In the genomic region with DNA sequence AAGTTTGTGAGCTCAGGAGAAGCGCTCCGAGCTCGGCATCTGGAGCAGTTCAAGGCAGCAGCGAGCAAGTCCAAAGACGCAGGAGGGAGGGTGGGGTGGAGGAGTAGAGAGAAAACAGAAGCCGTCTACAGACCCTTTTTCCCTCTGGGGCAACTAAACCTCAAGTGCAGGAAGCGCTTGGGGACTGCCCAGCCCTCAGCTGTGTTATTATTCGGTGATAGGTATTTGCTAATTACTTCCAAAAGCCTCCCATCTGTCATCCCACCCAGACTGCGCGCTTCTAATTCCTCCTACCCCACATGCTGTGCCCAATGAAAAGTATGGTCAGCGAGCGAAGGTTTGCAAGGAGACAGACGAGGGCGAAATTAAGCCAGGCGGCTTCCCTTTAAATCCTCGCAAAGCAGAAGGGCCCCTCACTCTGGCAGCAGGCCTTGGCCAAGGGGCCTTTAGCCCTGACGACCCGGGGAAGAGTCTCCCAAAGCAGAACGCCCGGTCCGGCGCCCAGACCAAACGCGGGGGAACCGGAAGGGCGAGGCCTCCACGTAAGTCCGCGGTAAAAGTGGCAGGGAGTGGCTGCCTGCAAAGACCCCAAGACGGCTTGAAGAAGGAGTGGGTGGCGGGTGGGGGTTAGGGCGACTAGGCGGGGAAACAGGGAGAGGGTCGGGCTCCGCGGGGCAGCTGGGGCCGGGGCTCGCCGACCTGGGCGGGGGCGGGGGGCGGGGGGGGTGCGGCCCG, we compare ENCODE assay signal across 7 cellular contexts. TPM values are rescaled to one million over a fixed set of nuclear protein-coding genes. Genes with fewer than 3 reads are reported as not detected.
A peak's percentile ranks its signal among the peaks of the same experiment; 100 is the strongest.
DNase-seq lines count a peak whose midpoint lies in the region; ATAC-seq and TF ChIP-seq lines count a peak whose summit lies in the region.

No MANE protein-coding gene starts in this region.

- H3K27ac ChIP-seq in VCaP (peak overlapping the region; percentile 98), psoas muscle (peak overlapping the region; percentile 77)

- H3K36me3 ChIP-seq in psoas muscle (ENCODE audit: insufficient read depth in 1 of 2, low read depth in 1 of 2) = no peaks in the 10 kb centered on the region

- TF ChIP-seq CTCF in HFF-Myc (IDR thresholded peaks at IDR 0.05; ENCODE audit: low read depth, low read length, missing control alignments) = no peak
- TF ChIP-seq CTCF in VCaP (conservative IDR thresholded peaks at IDR 0.05) = no peak
- TF ChIP-seq CTCF in psoas muscle (IDR thresholded peaks at IDR 0.05) = no peak

- no peak for DNase-seq in HFF-Myc (ENCODE audit: extremely low read depth, low read depth)
- peak; percentile 68 for DNase-seq in Right ventricle myocardium superior
- peak; percentile 49 to 66 for DNase-seq in psoas muscle
- DNase-seq in stimulated activated naive CD4-positive, alpha-beta T cell treated with Interleukin-2 at 50 U/mL for 16 hours (lab: John Stamatoyannopoulos, UW) = no peak

- intact Hi-C loops in Right ventricle myocardium superior (cut with DNase I) = loop anchor here (5.0 kb wide), 1 partner anchor 33 kb away; no protein-coding TSS in a partner anchor
- intact Hi-C loops in psoas muscle (cut with DNase I) = loop anchor here (1.0 to 10.0 kb wide), 3 partner anchors 33 to 265 kb away; no protein-coding TSS in a partner anchor

- H3K27me3 ChIP-seq in psoas muscle (ENCODE audit: insufficient read depth in 3 of 3, low read length in 2 of 3) = no peaks in the 10 kb centered on the region

- 21 to 42% (median 29%) methylated on average over 29 to 44 of the region's 44 CpGs for WGBS in psoas muscle, 3 donors

- H3K9me3 ChIP-seq in psoas muscle = no peaks in the 10 kb centered on the region

- H3K4me1 ChIP-seq in psoas muscle = peaks cover 16% of the 10 kb centered on the region

- H3K4me3 ChIP-seq in HFF-Myc (replicated peaks; ENCODE audit: low read depth, low read length) (peak overlapping the region; percentile 86), psoas muscle (peak overlapping the region; percentile 79)

- ATAC-seq in Right ventricle myocardium superior (ENCODE audit: poor library complexity) = peak; percentile 5
- ATAC-seq in psoas muscle = peak in 1 of 4 donors; percentile 5
- ATAC-seq in HG03342 (IDR thresholded peaks at IDR 0.05; ENCODE audit: unreplicated experiment) = no peak
- no peak for ATAC-seq in HG02840 (IDR thresholded peaks at IDR 0.05; ENCODE audit: low FRiP score, unreplicated experiment)

RNA-seq across cellular contexts. Expression of gene CD9, which starts 0.5 kb away (rescaled TPM):
- total RNA-seq in Right ventricle myocardium superior (51.9 TPM), psoas muscle (10 to 100 TPM; 23.0 to 40.2 (median 30.6) TPM)
- 10 to 100 TPM; 26.1 to 90.9 (median 45.4) TPM for polyA plus RNA-seq in psoas muscle

Comparison
In these comparisons a context has a peak if more than half of its experiments do, and no peak if none do; other contexts are left out.
1. DNase-seq: peak in Right ventricle myocardium superior (single experiment) and psoas muscle (2 of 2); none in HFF-Myc (single experiment) and stimulated activated naive CD4-positive, alpha-beta T cell treated with Interleukin-2 at 50 U/mL for 16 hours (single experiment).